21 cellular contexts compared by ENCODE assay signal in genomic region chr1:204709021-204709420, GRCh38. TPM values are rescaled to one million over a fixed set of nuclear protein-coding genes. Genes with fewer than 3 reads are reported as not detected.
DNase-seq lines count a peak whose midpoint lies in the region; ATAC-seq and TF ChIP-seq lines count a peak whose summit lies in the region.
"Had no signal": no experiment of that assay in that cellular context is flagged by ENCODE, and none has a peak within 500 bp of the region (broad histone marks: within the 10 kb centered on the region; RNA-seq: fewer than 3 reads in every experiment).

No MANE protein-coding gene starts in this region.

- H3K4me2 ChIP-seq in hepatocyte = no peak overlapping the region
- H3K4me2 ChIP-seq in osteoblast (ENCODE audit: insufficient read depth, low read length) = no peak overlapping the region

- no peaks in the 10 kb centered on the region for H3K79me2 ChIP-seq in hepatocyte
- no peaks in the 10 kb centered on the region for H3K79me2 ChIP-seq in osteoblast (ENCODE audit: insufficient read depth, low read length)

- H3K27ac ChIP-seq in RWPE2 (ENCODE audit: poor library complexity, severe bottlenecking) (peak overlapping the region; percentile 58), hepatocyte (peak overlapping the region; percentile 34), osteoblast (ENCODE audit: low read depth, low read length) (no peak overlapping the region)
- H3K27ac ChIP-seq: 22Rv1 had no signal

- H3K4me3 ChIP-seq in RWPE2 (ENCODE audit: severe bottlenecking) = no peak overlapping the region
- no peak overlapping the region for H3K4me3 ChIP-seq in hepatocyte
- H3K4me3 ChIP-seq in osteoblast (ENCODE audit: insufficient read depth, low read length) = no peak overlapping the region

- DNase-seq in DMS53 (lab: John Stamatoyannopoulos, UW) (peak; percentile 43), DMS53 treated with DMSO at 0.1 percent for 48 hours (lab: John Stamatoyannopoulos, UW; ENCODE audit: unreplicated experiment) (no peak), RWPE2 (ENCODE audit: low spot score) (no peak), hepatocyte (ENCODE audit: low spot score) (no peak), osteoblast (ENCODE audit: insufficient read length, low spot score, missing footprints) (peak; percentile 34), ACHN (no peak)
- no peak for DNase-seq in activated CD8-positive, alpha-beta memory T cell treated with anti-CD3 and anti-CD28 coated beads for 24 hours
- DNase-seq in activated naive CD4-positive, alpha-beta T cell treated with anti-CD3 and anti-CD28 coated beads, Interleukin-2, amount 50 U/mL, for 16 hours = no peak
- DNase-seq: CD4-positive, alpha-beta memory T cell; HFFc6; NCI-H1105; NCI-H2081; NCI-H748 treated with DMSO at 0.1 percent for 48 hours; RPMI8226; SIG-M5 had no signal

- H3K9me3 ChIP-seq in RWPE2 (ENCODE audit: severe bottlenecking) = no peaks in the 10 kb centered on the region
- H3K9me3 ChIP-seq in hepatocyte (ENCODE audit: low read depth) = no peaks in the 10 kb centered on the region
- H3K9me3 ChIP-seq in osteoblast (ENCODE audit: low read depth, low read length) = no peaks in the 10 kb centered on the region

- H2AFZ ChIP-seq in hepatocyte = no peak overlapping the region
- no peak overlapping the region for H2AFZ ChIP-seq in osteoblast (ENCODE audit: low read length)

- H3K4me1 ChIP-seq in RWPE2 (ENCODE audit: insufficient read depth, poor library complexity, severe bottlenecking) (peaks cover 9% of the 10 kb centered on the region), hepatocyte (ENCODE audit: insufficient read depth) (peaks cover 36% of the 10 kb centered on the region), osteoblast (ENCODE audit: insufficient read depth, low read length) (no peaks in the 10 kb centered on the region)

- H3K36me3 ChIP-seq in RWPE2 (ENCODE audit: low read depth) (no peaks in the 10 kb centered on the region), hepatocyte (replicated peaks; ENCODE audit: insufficient read depth, low read depth) (no peaks in the 10 kb centered on the region), osteoblast (ENCODE audit: insufficient read depth, low read length) (no peaks in the 10 kb centered on the region)

- H3K27me3 ChIP-seq in RWPE2 (ENCODE audit: insufficient read depth, poor library complexity, severe bottlenecking) = no peaks in the 10 kb centered on the region
- H3K27me3 ChIP-seq in hepatocyte = peaks cover 21% of the 10 kb centered on the region
- peaks cover 60% of the 10 kb centered on the region for H3K27me3 ChIP-seq in osteoblast (ENCODE audit: insufficient read depth, low read length)

- 85% methylated on average over 3 of the region's 3 CpGs for WGBS in hepatocyte (ENCODE audit: low lambda C conversion rate, missing lambda C conversion rate)

- no peak for TF ChIP-seq CTCF in RWPE2 (IDR thresholded peaks at IDR 0.05; ENCODE audit: poor library complexity, severe bottlenecking)
- no peak for TF ChIP-seq CTCF in hepatocyte (IDR thresholded peaks at IDR 0.05; ENCODE audit: poor library complexity)
- no peak for TF ChIP-seq CTCF in osteoblast (IDR thresholded peaks at IDR 0.05; ENCODE audit: extremely low read depth, low read depth, low read length)

- in situ Hi-C loops in ACHN (cut with HindIII; ENCODE audit: low pct_ligation_motif_present, low pct_unique_long_range_greater_than_20kb, low sequenced_read_pairs) = no loop called here

- no peak for ATAC-seq in RWPE2 (ENCODE audit: low read depth)

- H3K9me2 ChIP-seq in hepatocyte (replicated peaks; ENCODE audit: insufficient read depth) = no peaks in the 10 kb centered on the region

- H4K20me1 ChIP-seq in hepatocyte (ENCODE audit: insufficient read depth, poor library complexity, severe bottlenecking) = no peaks in the 10 kb centered on the region
- no peaks in the 10 kb centered on the region for H4K20me1 ChIP-seq in osteoblast (ENCODE audit: insufficient read depth, low read length)

RNA-seq across cellular contexts. Expression of gene LRRN2, which starts 23.5 kb away (rescaled TPM):
- 4.3 and 7.0 TPM in 2 replicates for total RNA-seq in hepatocyte
- 25.5 and 27.9 TPM in 2 replicates for polyA plus RNA-seq in hepatocyte
- total RNA-seq in osteoblast = under 0.01 TPM in 1 of 2 replicates, not detected in the other
- total RNA-seq: CD4-positive, alpha-beta memory T cell; HFFc6; HT-29; LHCN-M2; OCI-LY7 had no signal
- polyA plus RNA-seq: BJ; CD4-positive, alpha-beta memory T cell; IgD-negative memory B cell had no signal

Comparison
In these comparisons a context has a peak if more than half of its experiments do, and no peak if none do; other contexts are left out.
1. DNase-seq: peak in DMS53 (single experiment) and osteoblast (single experiment); none in DMS53 treated with DMSO at 0.1 percent for 48 hours (single experiment), RWPE2 (single experiment), hepatocyte (single experiment), activated CD8-positive, alpha-beta memory T cell treated with anti-CD3 and anti-CD28 coated beads for 24 hours (single experiment), ACHN (single experiment) and activated naive CD4-positive, alpha-beta T cell treated with anti-CD3 and anti-CD28 coated beads, Interleukin-2, amount 50 U/mL, for 16 hours (single experiment).